ENCODE assay signal across 35 cellular contexts in the genomic region with DNA sequence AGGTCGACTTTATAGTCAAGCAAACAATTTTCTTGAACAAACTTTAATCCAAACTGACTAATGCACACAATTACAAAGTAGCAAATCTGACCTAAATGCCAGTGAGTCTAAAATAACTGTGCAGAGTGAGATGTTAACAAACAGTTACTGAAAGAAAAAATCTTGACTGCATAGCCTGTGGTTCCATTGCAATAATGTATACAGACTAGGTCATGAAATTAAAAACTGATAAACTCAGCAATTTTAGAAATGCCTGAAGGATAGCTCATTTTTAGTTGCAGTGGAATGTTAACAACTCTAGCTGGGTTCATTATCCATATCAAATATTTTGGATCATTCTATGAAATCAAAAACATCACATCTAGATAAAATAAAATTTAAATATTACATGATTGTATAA.
"Had no signal": no experiment of that assay in that cellular context is flagged by ENCODE, and none has a peak within 500 bp of the region (broad histone marks: within the 10 kb centered on the region; RNA-seq: fewer than 3 reads in every experiment).

No MANE protein-coding gene starts in this region.

- ATAC-seq: activated CD8-positive, alpha-beta memory T cell treated with anti-CD3 and anti-CD28 coated beads, Interleukin-2, amount 10 ng/mL, durations not matched to agents 7 days and 5 days; activated naive CD4-positive, alpha-beta T cell treated with anti-CD3 and anti-CD28 coated beads, Interleukin-2, amount 50 U/mL, for 72 hours; body of pancreas; PC-3; Right ventricle myocardium inferior had no signal

- H3K27me3 ChIP-seq: adrenal gland, body of pancreas, breast epithelium, Peyer's patch had no signal

- DNase-seq: activated CD4-positive, alpha-beta memory T cell treated with anti-CD3 and anti-CD28 coated beads, Interleukin-2, amount 10 ng/mL, durations not matched to agents 7 days and 5 days; activated CD4-positive, alpha-beta T cell treated with anti-CD3 and anti-CD28 coated beads for 1 hour; activated CD4-positive, alpha-beta T cell treated with anti-CD3 and anti-CD28 coated beads for 48 hours; activated CD4-positive, CD25-positive, alpha-beta regulatory T cell; activated CD8-positive, alpha-beta memory T cell treated with anti-CD3 and anti-CD28 coated beads for 24 hours; activated CD8-positive, alpha-beta memory T cell treated with anti-CD3 and anti-CD28 coated beads, Interleukin-2, amount 10 ng/mL, durations not matched to agents 7 days and 5 days; activated gamma-delta T cell treated with Interleukin-2 at 50 U/mL for 16 hours; activated naive CD4-positive, alpha-beta T cell treated with anti-CD3 and anti-CD28 coated beads for 36 hours; activated T-cell treated with anti-CD3 and anti-CD28 coated beads, Interleukin-2, amount 50 U/mL, for 1 hour; adrenal gland; body of pancreas; KG1; MM.1S; MV-4-11; NCI-H1092; NCI-H1436 treated with DMSO at 0.1 percent for 48 hours; NCI-H187; NCI-H2081 treated with DMSO at 0.1 percent for 48 hours; NCI-H345; NCI-H526; NCI-H748 treated with DMSO at 0.1 percent for 48 hours; NK-92 treated with Interleukin-12 subunit alpha and Interleukin-12 subunit beta, amount 100 ng/mL, for 24 hours; PC-3; Peyer's patch; SIG-M5; SW 1271; T-helper 1 cell; T-helper 2 cell; T-helper 9 cell had no signal

- H3K9me3 ChIP-seq: adrenal gland, body of pancreas, Peyer's patch had no signal

- H3K36me3 ChIP-seq: adrenal gland, breast epithelium, Peyer's patch had no signal

- H3K27ac ChIP-seq: adrenal gland, body of pancreas, breast epithelium, Peyer's patch, RWPE1, VCaP had no signal

- H3K4me3 ChIP-seq: adrenal gland, body of pancreas, breast epithelium, Peyer's patch had no signal

- H3K4me1 ChIP-seq: adrenal gland, body of pancreas, breast epithelium, Peyer's patch had no signal

- FAIRE-seq: astrocyte had no signal
